ENCODE assay signal across 20 cellular contexts in genomic region chr2:97907667-97908066, GRCh38.
"Had no signal": no experiment of that assay in that cellular context is flagged by ENCODE, and none has a peak within 500 bp of the region (broad histone marks: within the 10 kb centered on the region; RNA-seq: fewer than 3 reads in every experiment).

No MANE protein-coding gene starts in this region.

- H3K9me3 ChIP-seq: esophagus squamous epithelium, sigmoid colon, uterus had no signal

- H3K4me3 ChIP-seq: cardiac muscle cell, esophagus squamous epithelium, sigmoid colon, tibial nerve, uterus had no signal

- H3K27me3 ChIP-seq: cardiac muscle cell, esophagus squamous epithelium, sigmoid colon, tibial nerve, uterus had no signal

- FAIRE-seq: endothelial cell of umbilical vein had no signal

- H3K4me1 ChIP-seq: uterus had no signal

- H3K36me3 ChIP-seq: cardiac muscle cell, uterus had no signal

- DNase-seq: activated CD4-positive, alpha-beta T cell treated with anti-CD3 and anti-CD28 coated beads, Interleukin-2, amount 50 U/mL, for 4 hours; activated effector memory CD4-positive, alpha-beta T cell treated with anti-CD3 and anti-CD28 coated beads, Interleukin-2, amount 50 U/mL, for 16 hours; activated T-cell treated with anti-CD3 and anti-CD28 coated beads, Interleukin-2, amount 50 U/mL, for 72 hours; amygdala; dermis blood vessel endothelial cell; effector memory CD4-positive, alpha-beta T cell; esophagus squamous epithelium; immature natural killer cell; left ventricle myocardium superior; natural killer cell; sigmoid colon; stimulated activated CD4-positive, alpha-beta T cell treated with anti-CD3 and anti-CD28 coated beads, Interleukin-4, amount 100 ng/mL, for 24 hours; substantia nigra; uterus; WERI-Rb-1 had no signal

- H3K9me3 Mint-ChIP-seq: activated naive CD4-positive, alpha-beta T cell treated with anti-CD3 and anti-CD28 coated beads, Interleukin-2, amount 50 U/mL, for 72 hours; activated T-cell treated with anti-CD3 and anti-CD28 coated beads, Interleukin-2, amount 50 U/mL, for 72 hours; immature natural killer cell; natural killer cell; stimulated activated effector memory CD8-positive, alpha-beta T cell treated with anti-CD3 and anti-CD28 coated beads, Interleukin-12 subunit alpha, Interleukin-12 subunit beta, amount 100 ng/mL, for 72 hours had no signal

- H3K4me3 Mint-ChIP-seq: activated T-cell treated with anti-CD3 and anti-CD28 coated beads, Interleukin-2, amount 50 U/mL, for 72 hours; immature natural killer cell; natural killer cell; stimulated activated effector memory CD8-positive, alpha-beta T cell treated with anti-CD3 and anti-CD28 coated beads, Interleukin-12 subunit alpha, Interleukin-12 subunit beta, amount 100 ng/mL, for 72 hours had no signal

- H3K27ac ChIP-seq: cardiac muscle cell, esophagus squamous epithelium, sigmoid colon, tibial nerve, uterus, WERI-Rb-1 had no signal

- H3K27ac Mint-ChIP-seq: activated naive CD4-positive, alpha-beta T cell treated with anti-CD3 and anti-CD28 coated beads, Interleukin-2, amount 50 U/mL, for 72 hours; activated T-cell treated with anti-CD3 and anti-CD28 coated beads, Interleukin-2, amount 50 U/mL, for 72 hours; natural killer cell; stimulated activated effector memory CD8-positive, alpha-beta T cell treated with anti-CD3 and anti-CD28 coated beads, Interleukin-12 subunit alpha, Interleukin-12 subunit beta, amount 100 ng/mL, for 72 hours had no signal

- ATAC-seq: activated naive CD4-positive, alpha-beta T cell treated with anti-CD3 and anti-CD28 coated beads, Interleukin-2, amount 50 U/mL, for 72 hours; activated T-cell treated with anti-CD3 and anti-CD28 coated beads, Interleukin-2, amount 50 U/mL, for 72 hours; left ventricle myocardium superior; natural killer cell; stimulated activated effector memory CD8-positive, alpha-beta T cell treated with anti-CD3 and anti-CD28 coated beads, Interleukin-12 subunit alpha, Interleukin-12 subunit beta, amount 100 ng/mL, for 72 hours had no signal
